ENCODE assay signal across 28 cellular contexts in the genomic region with DNA sequence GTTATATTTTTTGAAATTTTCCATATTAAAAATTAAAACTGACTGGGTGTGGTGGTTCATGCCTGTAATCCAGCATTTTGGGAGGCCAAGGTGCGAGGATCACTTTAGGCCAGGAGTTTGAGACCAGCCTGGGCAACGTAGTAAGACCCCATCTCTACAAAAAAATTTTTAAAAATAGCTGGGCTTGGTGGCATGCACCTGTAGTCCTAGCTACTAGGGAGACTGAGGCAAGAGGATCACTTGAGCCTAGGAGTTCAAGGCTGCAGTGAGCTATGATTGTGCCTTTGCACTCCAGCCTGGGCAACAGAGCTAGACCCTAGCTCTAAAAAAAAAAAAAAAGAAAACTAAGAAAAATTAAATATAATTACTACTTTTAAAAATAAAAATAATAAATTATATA. TPM values are rescaled to one million over a fixed set of nuclear protein-coding genes. Genes with fewer than 3 reads are reported as not detected.
A peak's percentile ranks its signal among the peaks of the same experiment; 100 is the strongest.
DNase-seq lines count a peak whose midpoint lies in the region; ATAC-seq and FAIRE-seq lines count a peak whose summit lies in the region.
"Had no signal": no experiment of that assay in that cellular context is flagged by ENCODE, and none has a peak within 500 bp of the region (broad histone marks: within the 10 kb centered on the region; RNA-seq: fewer than 3 reads in every experiment).

No MANE protein-coding gene starts in this region.

- intact Hi-C loops in activated CD4-positive, alpha-beta T cell treated with anti-CD3 and anti-CD28 coated beads for 36 hours (cut with DNase I, micrococcal nuclease) = no loop called here

- ATAC-seq in GM18870 (IDR thresholded peaks at IDR 0.05; ENCODE audit: unreplicated experiment) = no peak
- no peak for ATAC-seq in activated CD4-positive, alpha-beta T cell treated with anti-CD3 and anti-CD28 coated beads for 36 hours
- ATAC-seq: A549, GM23338, HCT116 had no signal

- peak; percentile 65 for FAIRE-seq in A204.1 (lab: Jason Lieb, UNC)
- peak; percentile 81 for FAIRE-seq in colon (lab: Jason Lieb, UNC)
- FAIRE-seq in small intestine (lab: Jason Lieb, UNC) = peak; percentile 88
- FAIRE-seq: A549, D721Med, GM12891, GM18507, GM19239 had no signal

- no peaks in the 10 kb centered on the region for H3K9me3 Mint-ChIP-seq in activated CD4-positive, alpha-beta T cell treated with anti-CD3 and anti-CD28 coated beads for 36 hours (ENCODE audit: low read depth)
- H3K9me3 Mint-ChIP-seq: CD14-positive monocyte; CD4-positive, alpha-beta T cell; CD8-positive, alpha-beta memory T cell; GM23338; H9; HFFc6 had no signal

- no peak overlapping the region for H3K4me3 Mint-ChIP-seq in activated CD4-positive, alpha-beta T cell treated with anti-CD3 and anti-CD28 coated beads for 36 hours
- H3K4me3 Mint-ChIP-seq: CD14-positive monocyte; CD4-positive, alpha-beta T cell; CD8-positive, alpha-beta memory T cell; GM23338; H9 had no signal

- CTCF ChIA-PET in activated CD4-positive, alpha-beta T cell treated with anti-CD3 and anti-CD28 coated beads for 36 hours (lab: Charles Lee) = interaction anchor here (0.6 to 2.5 kb wide), 2 partner anchors 25 to 1363 kb away, joined by 3 to 12 read pairs; partner anchors contain the start of gene ZNF691

- peaks cover 16% of the 10 kb centered on the region for H3K4me1 Mint-ChIP-seq in activated CD4-positive, alpha-beta T cell treated with anti-CD3 and anti-CD28 coated beads for 36 hours

- no peak overlapping the region for H3K27ac Mint-ChIP-seq in activated CD4-positive, alpha-beta T cell treated with anti-CD3 and anti-CD28 coated beads for 36 hours
- H3K27ac Mint-ChIP-seq: CD4-positive, alpha-beta T cell; GM23338; H9 had no signal

- H3K27me3 ChIP-seq in small intestine (ENCODE audit: control insufficient read depth in 2 of 2, insufficient read depth in 2 of 2, low read length in 2 of 2) = no peaks in the 10 kb centered on the region
- H3K27me3 ChIP-seq: BE2C; BLaER1 treated with 17β-estradiol and CSF1 and Interleukin-3, amounts not matched to agents 10 nM and 100 nM had no signal

- H3K4me3 ChIP-seq in SK-N-MC (no peak overlapping the region), small intestine (ENCODE audit: low read depth in 1 of 2, low read length in 2 of 2) (no peak overlapping the region)
- H3K4me3 ChIP-seq: A549; BLaER1 treated with 17β-estradiol and CSF1 and Interleukin-3, amounts not matched to agents 10 nM and 100 nM; GM23338 had no signal

- DNase-seq in SK-N-MC (ENCODE audit: low read depth, low spot score) (no peak), small intestine (no peak)
- DNase-seq in stimulated activated CD4-positive, alpha-beta T cell treated with anti-CD3 and anti-CD28 coated beads, Interleukin-4, amount 100 ng/mL, for 1 hour = no peak
- no peak for DNase-seq in activated CD4-positive, alpha-beta T cell treated with anti-CD3 and anti-CD28 coated beads for 36 hours
- DNase-seq: ACHN; AML-193; BE2C; CD4-positive, alpha-beta T cell; CD8-positive, alpha-beta memory T cell; DMS 273 treated with DMSO at 0.1 percent for 48 hours; DMS79; EL; GF-D8; H9; HFFc6 had no signal

- peaks cover 2% of the 10 kb centered on the region for H3K27me3 Mint-ChIP-seq in activated CD4-positive, alpha-beta T cell treated with anti-CD3 and anti-CD28 coated beads for 36 hours
- H3K27me3 Mint-ChIP-seq: CD4-positive, alpha-beta T cell; CD8-positive, alpha-beta memory T cell had no signal

- WGBS in small intestine, 3 donors = 91 to 94% (median 94%) methylated on average over 2 of the region's 2 CpGs

- H3K36me3 ChIP-seq in SK-N-MC (ENCODE audit: insufficient read depth, low read length) (0 out of 2 replicates have a peak, but pooled peaks cover 4% of the 10 kb centered on the region), small intestine (ENCODE audit: control insufficient read depth in 2 of 2, insufficient read depth in 2 of 2, low read length in 2 of 2) (no peaks in the 10 kb centered on the region)
- H3K36me3 ChIP-seq: BE2C had no signal

- H3K27ac ChIP-seq in SK-N-MC (peak overlapping the region; percentile 51; the same call in 1 of the 2 replicates), small intestine (ENCODE audit: low read depth in 1 of 2, low read length in 1 of 2) (no peak overlapping the region)
- H3K27ac ChIP-seq: 22Rv1; BLaER1 treated with 17β-estradiol and CSF1 and Interleukin-3, amounts not matched to agents 10 nM and 100 nM had no signal

- H3K9me3 ChIP-seq in SK-N-MC (ENCODE audit: low read depth, low read length) (no peaks in the 10 kb centered on the region; the same call in 1 of the 2 replicates), small intestine (ENCODE audit: control insufficient read depth, low read depth) (no peaks in the 10 kb centered on the region)
- H3K9me3 ChIP-seq: A549; BE2C; BLaER1 treated with 17β-estradiol and CSF1 and Interleukin-3, amounts not matched to agents 10 nM and 100 nM had no signal

- no peaks in the 10 kb centered on the region for H3K4me1 ChIP-seq in small intestine (ENCODE audit: control insufficient read depth in 2 of 2, insufficient read depth in 1 of 2, low read depth in 1 of 2, low read length in 1 of 2)
- H3K4me1 ChIP-seq: BE2C had no signal

- POLR2A ChIA-PET in activated CD4-positive, alpha-beta T cell treated with anti-CD3 and anti-CD28 coated beads for 36 hours (lab: Charles Lee) = no interaction called here

- peaks cover 3% of the 10 kb centered on the region for H3K36me3 Mint-ChIP-seq in activated CD4-positive, alpha-beta T cell treated with anti-CD3 and anti-CD28 coated beads for 36 hours (ENCODE audit: low read depth)

- no peak overlapping the region for H3K9ac ChIP-seq in SK-N-MC (ENCODE audit: insufficient read length)
- H3K9ac ChIP-seq: BLaER1 treated with 17β-estradiol and CSF1 and Interleukin-3, amounts not matched to agents 10 nM and 100 nM had no signal

RNA-seq across cellular contexts. Expression of gene SVBP, which starts 4.5 kb away (rescaled TPM):
- 10 to 100 TPM; 17.7 to 28.1 (median 26.0) TPM for polyA plus RNA-seq in small intestine
- 10 to 100 TPM; 14.5 to 14.6 TPM for total RNA-seq in activated CD4-positive, alpha-beta T cell treated with anti-CD3 and anti-CD28 coated beads for 36 hours

RNA-seq across cellular contexts. Expression of gene ERMAP, which starts 4.8 kb away (rescaled TPM):
- polyA plus RNA-seq in small intestine = 1 to 10 TPM; 3.8 to 7.4 (median 6.3) TPM
- total RNA-seq in activated CD4-positive, alpha-beta T cell treated with anti-CD3 and anti-CD28 coated beads for 36 hours = 1 to 10 TPM; 4.5 to 6.4 TPM

RNA-seq across cellular contexts. Expression of gene ZNF691, which starts 24.7 kb away (rescaled TPM):
- 1 to 10 TPM; 5.4 to 6.7 (median 6.0) TPM for polyA plus RNA-seq in small intestine
- total RNA-seq in activated CD4-positive, alpha-beta T cell treated with anti-CD3 and anti-CD28 coated beads for 36 hours = 10 to 100 TPM; 10.5 to 11.7 TPM

RNA-seq across cellular contexts. Expression of gene TMEM269, which starts 36.9 kb away (rescaled TPM):
- under 1 TPM in 1 of 3 donors, not detected in 2; 0.03 TPM for polyA plus RNA-seq in small intestine
- under 1 TPM; 0.19 to 0.48 TPM for total RNA-seq in activated CD4-positive, alpha-beta T cell treated with anti-CD3 and anti-CD28 coated beads for 36 hours
- total RNA-seq: HFFc6 had no signal
- polyA plus RNA-seq: CD14-positive monocyte; CD8-positive, alpha-beta memory T cell had no signal

RNA-seq across cellular contexts. Expression of gene C1orf50, which starts 54.6 kb away (rescaled TPM):
- 1 to 10 TPM; 3.9 to 5.4 (median 4.6) TPM for polyA plus RNA-seq in small intestine
- total RNA-seq in activated CD4-positive, alpha-beta T cell treated with anti-CD3 and anti-CD28 coated beads for 36 hours = 1 to 10 TPM; 4.0 to 8.0 TPM
